Comparison of ENCODE assay signal across 26 cellular contexts in genomic region chr1:86233406-86233805, GRCh38.
DNase-seq lines count a peak whose midpoint lies in the region; ATAC-seq and TF ChIP-seq lines count a peak whose summit lies in the region.
"Had no signal": no experiment of that assay in that cellular context is flagged by ENCODE, and none has a peak within 500 bp of the region (broad histone marks: within the 10 kb centered on the region; RNA-seq: fewer than 3 reads in every experiment).

No MANE protein-coding gene starts in this region.

- H3K4me3 Mint-ChIP-seq in activated CD8-positive, alpha-beta T cell treated with anti-CD3 and anti-CD28 coated beads, Interleukin-2, amount 10 ng/mL, durations not matched to agents 7 days and 5 days, result no peak overlapping the region
- H3K4me3 Mint-ChIP-seq: H9, HFFc6 had no signal

- no peaks in the 10 kb centered on the region for H3K36me3 Mint-ChIP-seq in activated CD8-positive, alpha-beta T cell treated with anti-CD3 and anti-CD28 coated beads, Interleukin-2, amount 10 ng/mL, durations not matched to agents 7 days and 5 days (ENCODE audit: low read depth)

- peaks cover 2% of the 10 kb centered on the region for H3K27me3 Mint-ChIP-seq in activated CD8-positive, alpha-beta T cell treated with anti-CD3 and anti-CD28 coated beads, Interleukin-2, amount 10 ng/mL, durations not matched to agents 7 days and 5 days (ENCODE audit: low read depth)

- POLR2A ChIA-PET in Panc1 (lab: Charles Lee), result no interaction called here
- POLR2A ChIA-PET in activated CD8-positive, alpha-beta T cell treated with anti-CD3 and anti-CD28 coated beads, Interleukin-2, amount 10 ng/mL, durations not matched to agents 7 days and 5 days (lab: Charles Lee), result no interaction called here

- no peak for ATAC-seq in Panc1
- ATAC-seq in activated CD8-positive, alpha-beta T cell treated with anti-CD3 and anti-CD28 coated beads, Interleukin-2, amount 10 ng/mL, durations not matched to agents 7 days and 5 days, result no peak
- ATAC-seq: K562, PC-3 had no signal

- no peak overlapping the region for H3K4me3 ChIP-seq in BLaER1
- no peak overlapping the region for H3K4me3 ChIP-seq in Panc1 (ENCODE audit: low read depth in 2 of 2, low read length in 2 of 2)
- H3K4me3 ChIP-seq: K562, SK-N-MC had no signal

- TF ChIP-seq POLR2A in erythroblast (IDR thresholded peaks at IDR 0.05; ENCODE audit: low read length), result no peak

- H3K9ac ChIP-seq in BLaER1, result no peak overlapping the region

- no peak overlapping the region for H3K27ac ChIP-seq in BLaER1
- H3K27ac ChIP-seq in Panc1 (ENCODE audit: low read length), result no peak overlapping the region
- H3K27ac ChIP-seq: 22Rv1, C4-2B had no signal

- intact Hi-C loops in Panc1 (cut with micrococcal nuclease; ENCODE audit: unreplicated experiment), result no loop called here

- peak; percentile 3; the same call in 1 of the 2 replicates for TF ChIP-seq CTCF in Panc1 (IDR thresholded peaks at IDR 0.05)

- CTCF ChIA-PET in Panc1 (lab: Charles Lee), result no interaction called here
- CTCF ChIA-PET in activated CD8-positive, alpha-beta T cell treated with anti-CD3 and anti-CD28 coated beads, Interleukin-2, amount 10 ng/mL, durations not matched to agents 7 days and 5 days (lab: Charles Lee), result no interaction called here

- in situ Hi-C loops in Panc1 (cut with HindIII; ENCODE audit: low pct_unique_long_range_greater_than_20kb, low sequenced_read_pairs), result no loop called here

- no TSS peak for BruUV-seq in Panc1 (replicated peaks; lab: Mats Ljungman, UMichigan)

- H3K4me1 Mint-ChIP-seq in activated CD8-positive, alpha-beta T cell treated with anti-CD3 and anti-CD28 coated beads, Interleukin-2, amount 10 ng/mL, durations not matched to agents 7 days and 5 days (ENCODE audit: low read depth), result no peaks in the 10 kb centered on the region
- H3K4me1 Mint-ChIP-seq: H9 had no signal

- no peak overlapping the region for H3K27ac Mint-ChIP-seq in activated CD8-positive, alpha-beta T cell treated with anti-CD3 and anti-CD28 coated beads, Interleukin-2, amount 10 ng/mL, durations not matched to agents 7 days and 5 days
- H3K27ac Mint-ChIP-seq: H9, HFFc6 had no signal

- H3K4me2 ChIP-seq in BLaER1, result peak overlapping the region; percentile 27

- H3K9me3 ChIP-seq in BLaER1 (no peaks in the 10 kb centered on the region), Panc1 (ENCODE audit: control insufficient read depth, insufficient read depth, low read depth, low read length) (peaks cover 17% of the 10 kb centered on the region)

- peaks cover 12% of the 10 kb centered on the region; the same call in 1 of the 2 replicates for H4K20me1 ChIP-seq in BLaER1

- H3K36me3 ChIP-seq in BLaER1 (no peaks in the 10 kb centered on the region), Panc1 (ENCODE audit: control insufficient read depth, insufficient read depth, low read length) (no peaks in the 10 kb centered on the region)

- H3K27me3 ChIP-seq in BLaER1, result peaks cover 36% of the 10 kb centered on the region
- H3K27me3 ChIP-seq in Panc1 (ENCODE audit: control insufficient read depth, insufficient read depth, low read length), result peaks cover 15% of the 10 kb centered on the region; the same call in 1 of the 2 replicates

- DNase-seq in KG1 (lab: John Stamatoyannopoulos, UW) (peak; percentile 38), Panc1 (ENCODE audit: low read depth, low spot score) (no peak), dermis blood vessel endothelial cell (peak; percentile 1), OCI-M2 (lab: John Stamatoyannopoulos, UW; ENCODE audit: unreplicated experiment) (no peak), erythroblast (lab: John Stamatoyannopoulos, UW) (no peak), HuH-7 (ENCODE audit: low spot score) (no peak)
- DNase-seq in activated CD8-positive, alpha-beta T cell treated with anti-CD3 and anti-CD28 coated beads, Interleukin-2, amount 10 ng/mL, durations not matched to agents 7 days and 5 days, result no peak
- DNase-seq: ACHN, DMS53, EL, H9, HFFc6, NCI-H1105 treated with DMSO at 0.1 percent for 48 hours, NCI-H2029 treated with DMSO at 0.1 percent for 48 hours, NCI-H2171, NCI-H345, NCI-H524, NCI-H82, PC-3, RPMI8226, SHP77 had no signal

- H3K4me1 ChIP-seq in BLaER1 (peaks cover 13% of the 10 kb centered on the region), Panc1 (ENCODE audit: control insufficient read depth, insufficient read depth, low read length) (no peaks in the 10 kb centered on the region)

- peaks cover 5% of the 10 kb centered on the region for H3K9me3 Mint-ChIP-seq in activated CD8-positive, alpha-beta T cell treated with anti-CD3 and anti-CD28 coated beads, Interleukin-2, amount 10 ng/mL, durations not matched to agents 7 days and 5 days (ENCODE audit: insufficient read depth)

Comparison
In these comparisons a context has a peak if more than half of its experiments do, and no peak if none do; other contexts are left out.
1. DNase-seq: peak in KG1 (single experiment) and dermis blood vessel endothelial cell (single experiment); none in Panc1 (single experiment), OCI-M2 (single experiment), erythroblast (0 of 2), HuH-7 (single experiment) and activated CD8-positive, alpha-beta T cell treated with anti-CD3 and anti-CD28 coated beads, Interleukin-2, amount 10 ng/mL, durations not matched to agents 7 days and 5 days (single experiment).